Comparison of ENCODE assay signal across 2 cellular contexts in the genomic region with DNA sequence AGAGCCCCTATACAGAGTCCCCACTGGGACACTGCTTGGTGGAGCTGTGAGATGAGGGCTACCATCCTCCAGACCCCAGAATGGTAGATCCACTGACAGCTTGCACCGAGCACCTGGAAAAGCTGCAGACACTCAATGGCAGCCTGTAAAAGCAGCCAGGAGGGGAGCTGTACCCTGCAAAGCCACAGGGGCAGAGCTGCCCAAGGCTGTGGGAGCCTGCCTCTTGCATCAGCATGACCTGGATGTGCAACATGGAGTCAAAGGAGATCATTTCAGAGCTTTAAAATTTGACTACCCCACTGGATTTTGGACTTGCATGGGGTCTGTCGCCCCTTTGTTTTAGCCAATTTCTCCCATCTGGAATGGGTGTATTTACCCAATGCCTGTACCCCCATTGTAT. TPM values are rescaled to one million over a fixed set of nuclear protein-coding genes. Genes with fewer than 3 reads are reported as not detected.
"Had no signal": no experiment of that assay in that cellular context is flagged by ENCODE, and none has a peak within 500 bp of the region (broad histone marks: within the 10 kb centered on the region; RNA-seq: fewer than 3 reads in every experiment).

No MANE protein-coding gene starts in this region.

RNA-seq across cellular contexts. Expression of gene DUSP21, which starts 20.6 kb away (rescaled TPM):
- total RNA-seq: G401, GM12878 had no signal
- polyA plus RNA-seq: GM12878 had no signal
